ENCODE assay signal across 12 cellular contexts in the genomic region with DNA sequence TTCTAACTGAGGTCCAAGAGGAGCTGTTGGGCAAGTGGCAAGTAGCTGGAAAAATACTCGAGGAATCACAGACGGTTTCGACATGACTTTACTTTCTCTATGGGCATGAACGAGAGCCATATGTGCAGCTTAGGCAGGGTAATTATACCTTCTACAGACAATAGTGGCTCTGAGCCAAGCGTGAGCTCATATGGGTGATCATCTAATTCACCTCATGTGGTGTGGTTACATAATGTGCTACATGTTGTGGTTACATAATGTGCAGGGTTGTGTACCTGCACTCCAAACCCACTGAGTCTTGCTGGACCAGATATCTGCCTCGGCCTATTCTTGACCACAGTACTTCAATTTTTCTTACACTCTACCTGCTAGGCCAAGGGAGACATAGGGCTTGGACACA.
"Had no signal": no experiment of that assay in that cellular context is flagged by ENCODE, and none has a peak within 500 bp of the region (broad histone marks: within the 10 kb centered on the region; RNA-seq: fewer than 3 reads in every experiment).

No MANE protein-coding gene starts in this region.

- H3K4me1 ChIP-seq: ascending aorta, heart right ventricle, parathyroid adenoma, thyroid gland, uterus had no signal

- H3K9ac ChIP-seq: parathyroid adenoma had no signal

- ATAC-seq: activated CD8-positive, alpha-beta T cell treated with anti-CD3 and anti-CD28 coated beads for 36 hours; activated naive CD8-positive, alpha-beta T cell treated with anti-CD3 and anti-CD28 coated beads, Interleukin-2, amount 50 U/mL, for 24 hours; heart right ventricle; naive thymus-derived CD4-positive, alpha-beta T cell had no signal

- DNase-seq: activated CD8-positive, alpha-beta memory T cell treated with anti-CD3 and anti-CD28 coated beads, Interleukin-2, amount 50 U/mL, for 4 hours; activated CD8-positive, alpha-beta T cell treated with anti-CD3 and anti-CD28 coated beads for 36 hours; activated naive CD4-positive, alpha-beta T cell treated with Interleukin-2 at 50 U/mL for 16 hours; activated naive CD8-positive, alpha-beta T cell treated with anti-CD3 and anti-CD28 coated beads, Interleukin-2, amount 50 U/mL, for 24 hours; endodermal cell; heart right ventricle; naive thymus-derived CD4-positive, alpha-beta T cell; thyroid gland; uterus had no signal

- H3K4me3 ChIP-seq: ascending aorta, heart right ventricle, thyroid gland, uterus had no signal

- H3K9me3 ChIP-seq: ascending aorta, thyroid gland, uterus had no signal

- H2AFZ ChIP-seq: parathyroid adenoma had no signal

- H3K27ac ChIP-seq: ascending aorta, heart right ventricle, parathyroid adenoma, thyroid gland, uterus, VCaP had no signal

- H3K79me2 ChIP-seq: parathyroid adenoma had no signal

- H3K4me3 Mint-ChIP-seq: activated CD8-positive, alpha-beta T cell treated with anti-CD3 and anti-CD28 coated beads for 36 hours; activated naive CD8-positive, alpha-beta T cell treated with anti-CD3 and anti-CD28 coated beads, Interleukin-2, amount 50 U/mL, for 24 hours; endodermal cell; naive thymus-derived CD4-positive, alpha-beta T cell had no signal

- H3K4me1 Mint-ChIP-seq: activated naive CD8-positive, alpha-beta T cell treated with anti-CD3 and anti-CD28 coated beads, Interleukin-2, amount 50 U/mL, for 24 hours; endodermal cell; naive thymus-derived CD4-positive, alpha-beta T cell had no signal

- H3K36me3 ChIP-seq: ascending aorta, heart right ventricle, thyroid gland, uterus had no signal

- H3K27me3 ChIP-seq: ascending aorta, heart right ventricle, thyroid gland, uterus had no signal

- H3K27me3 Mint-ChIP-seq: activated CD8-positive, alpha-beta T cell treated with anti-CD3 and anti-CD28 coated beads for 36 hours; activated naive CD8-positive, alpha-beta T cell treated with anti-CD3 and anti-CD28 coated beads, Interleukin-2, amount 50 U/mL, for 24 hours; naive thymus-derived CD4-positive, alpha-beta T cell had no signal
